Comparison of ENCODE assay signal across 8 cellular contexts in the genomic region with DNA sequence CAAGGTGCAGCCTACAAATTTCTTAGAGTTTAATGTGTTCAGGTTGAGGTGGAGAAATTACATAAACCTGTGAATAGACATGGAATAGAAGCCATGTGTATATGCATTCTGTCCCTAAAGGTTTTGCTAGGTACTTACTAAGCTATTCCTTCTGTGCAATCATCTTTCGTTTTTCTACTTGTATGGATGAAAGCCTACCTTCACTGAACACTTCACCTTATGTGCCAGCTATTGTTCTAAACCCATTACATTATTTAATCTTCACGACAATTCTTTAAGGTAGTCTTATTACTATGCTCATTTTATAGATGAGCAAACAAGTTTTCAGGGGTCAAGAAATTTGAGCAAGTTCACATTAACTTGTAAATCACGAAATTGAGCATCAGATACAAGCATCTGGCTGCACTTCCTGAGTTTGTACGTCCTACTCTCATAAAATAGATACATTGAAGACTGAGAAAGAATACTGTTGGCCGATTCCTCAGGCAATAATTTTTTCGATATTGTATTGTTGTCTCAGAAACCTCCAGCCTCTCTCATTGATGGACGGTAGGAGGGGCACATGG. TPM values are rescaled to one million over a fixed set of nuclear protein-coding genes. Genes with fewer than 3 reads are reported as not detected.
DNase-seq lines count a peak whose midpoint lies in the region; ATAC-seq, FAIRE-seq and TF ChIP-seq lines count a peak whose summit lies in the region.

No MANE protein-coding gene starts in this region.

- H3K36me3 ChIP-seq in OCI-LY3 (replicated peaks; ENCODE audit: low read depth, low read length) (peaks cover 11% of the 10 kb centered on the region), prostate gland (no peaks in the 10 kb centered on the region)

- H3K4me1 ChIP-seq in OCI-LY3 (ENCODE audit: low read length) (peaks cover 21% of the 10 kb centered on the region), prostate gland (replicated peaks) (no peaks in the 10 kb centered on the region)

- peaks cover 17% of the 10 kb centered on the region for H3K79me2 ChIP-seq in OCI-LY3 (ENCODE audit: low read length)

- peak overlapping the region; percentile 98 for H2AFZ ChIP-seq in OCI-LY3 (ENCODE audit: low read depth, low read length)

- H3K27ac ChIP-seq in OCI-LY3 (ENCODE audit: low read length): peak overlapping the region; percentile 26; the same call in 1 of the 2 replicates
- H3K27ac ChIP-seq in prostate gland: peak overlapping the region; percentile 79 to 87

- H3K4me3 ChIP-seq in OCI-LY3 (ENCODE audit: low read length): peak overlapping the region; percentile 86
- H3K4me3 ChIP-seq in epithelial cell of esophagus (ENCODE audit: low read length): peak overlapping the region; percentile 59
- H3K4me3 ChIP-seq in prostate gland: peak overlapping the region; percentile 65 to 78

- TF ChIP-seq POLR2A in GM12892 (IDR thresholded peaks at IDR 0.05; ENCODE audit: low read depth, low read length) (no peak), prostate gland (IDR thresholded peaks at IDR 0.05) (no peak)

- TF ChIP-seq CTCF in OCI-LY3 (IDR thresholded peaks at IDR 0.05; ENCODE audit: low read depth, low read length) (no peak), epithelial cell of esophagus (IDR thresholded peaks at IDR 0.05; ENCODE audit: insufficient read depth, low read depth, low read length, missing control alignments) (peak; percentile 13), prostate gland (IDR thresholded peaks at IDR 0.05) (no peak)

- WGBS in prostate gland: 9% methylated on average over 7 of the region's 7 CpGs

- ATAC-seq in GM21526 (IDR thresholded peaks at IDR 0.05; ENCODE audit: low FRiP score, unreplicated experiment): no peak

- FAIRE-seq in GM12892 (lab: Jason Lieb, UNC): peak; percentile 60

- no peaks in the 10 kb centered on the region for H4K20me1 ChIP-seq in OCI-LY3 (ENCODE audit: insufficient read depth, low read length)

- H3K27me3 ChIP-seq in OCI-LY3 (ENCODE audit: low read depth, low read length) (no peaks in the 10 kb centered on the region), prostate gland (replicated peaks; ENCODE audit: insufficient read depth) (no peaks in the 10 kb centered on the region)

- H3K9me3 ChIP-seq in OCI-LY3 (ENCODE audit: insufficient read depth, low read length) (no peaks in the 10 kb centered on the region), prostate gland (no peaks in the 10 kb centered on the region)

- H3K9ac ChIP-seq in OCI-LY3 (ENCODE audit: low read length): peak overlapping the region; percentile 85

- DNase-seq in GM12892 (ENCODE audit: insufficient read length) (no peak), epithelial cell of esophagus (ENCODE audit: low read depth) (no peak), prostate gland (ENCODE audit: low spot score) (no peak), NCI-H1436 (lab: John Stamatoyannopoulos, UW) (no peak), NCI-H128 (lab: John Stamatoyannopoulos, UW; ENCODE audit: unreplicated experiment) (no peak), SKM-1 treated with dmso at 0.1 percent for 144 hours (lab: John Stamatoyannopoulos, UW; ENCODE audit: unreplicated experiment) (no peak)

- intact Hi-C loops in prostate gland (cut with DNase I): no loop called here

- H3K4me2 ChIP-seq in OCI-LY3 (ENCODE audit: low read length): peak overlapping the region; percentile 86

RNA-seq across cellular contexts. Expression of a gene that starts 0.6 kb away (rescaled TPM):
- 26.7 TPM for polyA plus RNA-seq in GM12892 (2012; ENCODE audit: missing spikeins)
- total RNA-seq in prostate gland: 10 to 100 TPM; 31.4 to 49.5 TPM

RNA-seq across cellular contexts. Expression of a gene that starts 25.8 kb away (rescaled TPM):
- 7.8 TPM for polyA plus RNA-seq in GM12892 (2012; ENCODE audit: missing spikeins)
- total RNA-seq in prostate gland: 10 to 100 TPM; 19.1 to 38.9 TPM
